Comparison of ENCODE assay signal across 2 cellular contexts in genomic region chr1:19133360-19133759, GRCh38.
TF ChIP-seq lines count a peak whose summit lies in the region.

No MANE protein-coding gene starts in this region.

TF ChIP-seq in HepG2, 621 proteins besides CTCF, POLR2A, EP300 and RAD21 (continued from another document):
- TF ChIP-seq HNF1A (IDR thresholded peaks at IDR 0.05; ENCODE audit: low read depth) (no peak), HNF1A (CRISPR knock-in tag; IDR thresholded peaks at IDR 0.05; ENCODE audit: borderline replicate concordance) (no peak), NPAS2 (CRISPR knock-in tag; IDR thresholded peaks at IDR 0.05; ENCODE audit: borderline replicate concordance) (no peak), NFE2 (CRISPR knock-in tag; IDR thresholded peaks at IDR 0.05) (no peak), ZNF280D (CRISPR knock-in tag; IDR thresholded peaks at IDR 0.05) (peak; percentile 89), NFIB (CRISPR knock-in tag; IDR thresholded peaks at IDR 0.05; ENCODE audit: borderline replicate concordance) (no peak), ZNF317 (CRISPR knock-in tag; IDR thresholded peaks at IDR 0.05) (no peak), ZNF776 (CRISPR knock-in tag; IDR thresholded peaks at IDR 0.05) (no peak)

TF ChIP-seq in K562, 482 proteins besides CTCF, POLR2A, EP300 and RAD21 (continued from another document):
- TF ChIP-seq, protein P1, sequence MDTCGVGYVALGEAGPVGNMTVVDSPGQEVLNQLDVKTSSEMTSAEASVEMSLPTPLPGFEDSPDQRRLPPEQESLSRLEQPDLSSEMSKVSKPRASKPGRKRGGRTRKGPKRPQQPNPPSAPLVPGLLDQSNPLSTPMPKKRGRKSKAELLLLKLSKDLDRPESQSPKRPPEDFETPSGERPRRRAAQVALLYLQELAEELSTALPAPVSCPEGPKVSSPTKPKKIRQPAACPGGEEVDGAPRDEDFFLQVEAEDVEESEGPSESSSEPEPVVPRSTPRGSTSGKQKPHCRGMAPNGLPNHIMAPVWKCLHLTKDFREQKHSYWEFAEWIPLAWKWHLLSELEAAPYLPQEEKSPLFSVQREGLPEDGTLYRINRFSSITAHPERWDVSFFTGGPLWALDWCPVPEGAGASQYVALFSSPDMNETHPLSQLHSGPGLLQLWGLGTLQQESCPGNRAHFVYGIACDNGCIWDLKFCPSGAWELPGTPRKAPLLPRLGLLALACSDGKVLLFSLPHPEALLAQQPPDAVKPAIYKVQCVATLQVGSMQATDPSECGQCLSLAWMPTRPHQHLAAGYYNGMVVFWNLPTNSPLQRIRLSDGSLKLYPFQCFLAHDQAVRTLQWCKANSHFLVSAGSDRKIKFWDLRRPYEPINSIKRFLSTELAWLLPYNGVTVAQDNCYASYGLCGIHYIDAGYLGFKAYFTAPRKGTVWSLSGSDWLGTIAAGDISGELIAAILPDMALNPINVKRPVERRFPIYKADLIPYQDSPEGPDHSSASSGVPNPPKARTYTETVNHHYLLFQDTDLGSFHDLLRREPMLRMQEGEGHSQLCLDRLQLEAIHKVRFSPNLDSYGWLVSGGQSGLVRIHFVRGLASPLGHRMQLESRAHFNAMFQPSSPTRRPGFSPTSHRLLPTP (IDR thresholded peaks at IDR 0.05; ENCODE audit: borderline replicate concordance, extremely low read depth, insufficient read length): no peak
TF ChIP-seq in K562: peak in this region for 2.
